ENCODE assay signal across 1 cellular context in the genomic region with DNA sequence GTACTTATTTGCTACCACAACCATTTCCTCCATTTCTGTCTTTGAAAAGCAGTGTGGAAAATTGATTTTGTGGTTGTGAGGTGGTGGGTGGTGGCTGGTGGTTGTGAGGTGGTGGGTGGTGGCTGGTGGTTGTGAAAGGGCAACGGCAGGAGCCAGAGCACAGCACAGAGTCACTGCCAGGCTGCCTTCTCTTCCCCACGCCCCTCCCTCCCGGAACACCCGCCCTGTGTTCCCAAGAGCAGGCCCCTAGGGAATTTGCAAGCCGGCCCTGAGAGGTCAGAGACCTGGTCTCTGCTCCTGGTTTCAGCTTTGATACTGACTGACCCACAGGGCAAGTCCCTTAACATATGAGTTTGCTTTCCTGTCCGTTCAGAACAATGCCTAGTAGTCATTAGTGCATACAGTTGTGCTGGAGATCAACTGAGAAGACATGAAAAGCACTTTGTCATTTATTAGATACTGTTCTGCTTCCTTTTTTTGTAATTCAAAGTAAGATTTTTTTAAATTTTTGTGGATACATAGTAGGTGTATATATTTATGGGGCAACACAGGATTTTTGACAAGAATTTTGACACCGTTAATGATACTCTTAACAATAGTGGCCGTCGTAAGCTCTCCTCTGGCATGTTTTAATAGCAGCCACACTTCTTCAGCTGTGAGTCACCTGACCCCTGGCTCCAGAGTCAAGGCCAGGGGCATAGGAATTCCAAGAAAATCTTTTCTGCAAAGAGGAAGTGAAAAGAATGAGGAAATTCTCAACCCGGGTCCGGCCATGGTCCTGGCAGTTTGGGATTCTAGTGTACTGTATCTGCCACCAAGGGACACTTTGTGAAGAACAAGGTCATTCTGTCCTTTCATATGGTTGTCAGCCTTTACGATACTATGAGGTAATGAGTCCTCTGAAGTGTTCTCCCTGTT.
TF ChIP-seq lines count a peak whose summit lies in the region.

No MANE protein-coding gene starts in this region.

TF ChIP-seq in HepG2, 621 proteins besides CTCF, POLR2A, EP300 and RAD21 (continued from another document and continues in another):
- TF ChIP-seq, protein P1, sequence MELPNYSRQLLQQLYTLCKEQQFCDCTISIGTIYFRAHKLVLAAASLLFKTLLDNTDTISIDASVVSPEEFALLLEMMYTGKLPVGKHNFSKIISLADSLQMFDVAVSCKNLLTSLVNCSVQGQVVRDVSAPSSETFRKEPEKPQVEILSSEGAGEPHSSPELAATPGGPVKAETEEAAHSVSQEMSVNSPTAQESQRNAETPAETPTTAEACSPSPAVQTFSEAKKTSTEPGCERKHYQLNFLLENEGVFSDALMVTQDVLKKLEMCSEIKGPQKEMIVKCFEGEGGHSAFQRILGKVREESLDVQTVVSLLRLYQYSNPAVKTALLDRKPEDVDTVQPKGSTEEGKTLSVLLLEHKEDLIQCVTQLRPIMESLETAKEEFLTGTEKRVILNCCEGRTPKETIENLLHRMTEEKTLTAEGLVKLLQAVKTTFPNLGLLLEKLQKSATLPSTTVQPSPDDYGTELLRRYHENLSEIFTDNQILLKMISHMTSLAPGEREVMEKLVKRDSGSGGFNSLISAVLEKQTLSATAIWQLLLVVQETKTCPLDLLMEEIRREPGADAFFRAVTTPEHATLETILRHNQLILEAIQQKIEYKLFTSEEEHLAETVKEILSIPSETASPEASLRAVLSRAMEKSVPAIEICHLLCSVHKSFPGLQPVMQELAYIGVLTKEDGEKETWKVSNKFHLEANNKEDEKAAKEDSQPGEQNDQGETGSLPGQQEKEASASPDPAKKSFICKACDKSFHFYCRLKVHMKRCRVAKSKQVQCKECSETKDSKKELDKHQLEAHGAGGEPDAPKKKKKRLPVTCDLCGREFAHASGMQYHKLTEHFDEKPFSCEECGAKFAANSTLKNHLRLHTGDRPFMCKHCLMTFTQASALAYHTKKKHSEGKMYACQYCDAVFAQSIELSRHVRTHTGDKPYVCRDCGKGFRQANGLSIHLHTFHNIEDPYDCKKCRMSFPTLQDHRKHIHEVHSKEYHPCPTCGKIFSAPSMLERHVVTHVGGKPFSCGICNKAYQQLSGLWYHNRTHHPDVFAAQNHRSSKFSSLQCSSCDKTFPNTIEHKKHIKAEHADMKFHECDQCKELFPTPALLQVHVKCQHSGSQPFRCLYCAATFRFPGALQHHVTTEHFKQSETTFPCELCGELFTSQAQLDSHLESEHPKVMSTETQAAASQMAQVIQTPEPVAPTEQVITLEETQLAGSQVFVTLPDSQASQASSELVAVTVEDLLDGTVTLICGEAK (IDR thresholded peaks at IDR 0.05) = no peak
- TF ChIP-seq, protein P1 (CRISPR knock-in tag; IDR thresholded peaks at IDR 0.05) = no peak; the same call in 1 of the 2 replicates
- no peak for TF ChIP-seq PHF8 (CRISPR knock-in tag; IDR thresholded peaks at IDR 0.05)
- TF ChIP-seq ZNF460 (CRISPR knock-in tag; IDR thresholded peaks at IDR 0.05; ENCODE audit: borderline replicate concordance) = no peak; the same call in 1 of the 2 replicates
- TF ChIP-seq, protein P2, sequence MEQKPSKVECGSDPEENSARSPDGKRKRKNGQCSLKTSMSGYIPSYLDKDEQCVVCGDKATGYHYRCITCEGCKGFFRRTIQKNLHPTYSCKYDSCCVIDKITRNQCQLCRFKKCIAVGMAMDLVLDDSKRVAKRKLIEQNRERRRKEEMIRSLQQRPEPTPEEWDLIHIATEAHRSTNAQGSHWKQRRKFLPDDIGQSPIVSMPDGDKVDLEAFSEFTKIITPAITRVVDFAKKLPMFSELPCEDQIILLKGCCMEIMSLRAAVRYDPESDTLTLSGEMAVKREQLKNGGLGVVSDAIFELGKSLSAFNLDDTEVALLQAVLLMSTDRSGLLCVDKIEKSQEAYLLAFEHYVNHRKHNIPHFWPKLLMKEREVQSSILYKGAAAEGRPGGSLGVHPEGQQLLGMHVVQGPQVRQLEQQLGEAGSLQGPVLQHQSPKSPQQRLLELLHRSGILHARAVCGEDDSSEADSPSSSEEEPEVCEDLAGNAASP (CRISPR knock-in tag; IDR thresholded peaks at IDR 0.05; ENCODE audit: borderline replicate concordance) = peak; percentile 75; the same call in 1 of the 2 replicates
- TF ChIP-seq, protein P3, sequence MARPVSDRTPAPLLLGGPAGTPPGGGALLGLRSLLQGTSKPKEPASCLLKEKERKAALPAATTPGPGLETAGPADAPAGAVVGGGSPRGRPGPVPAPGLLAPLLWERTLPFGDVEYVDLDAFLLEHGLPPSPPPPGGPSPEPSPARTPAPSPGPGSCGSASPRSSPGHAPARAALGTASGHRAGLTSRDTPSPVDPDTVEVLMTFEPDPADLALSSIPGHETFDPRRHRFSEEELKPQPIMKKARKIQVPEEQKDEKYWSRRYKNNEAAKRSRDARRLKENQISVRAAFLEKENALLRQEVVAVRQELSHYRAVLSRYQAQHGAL (CRISPR knock-in tag; IDR thresholded peaks at IDR 0.05; ENCODE audit: not compliant biosample characterization) = no peak
- TF ChIP-seq TBL1XR1 (IDR thresholded peaks at IDR 0.05; ENCODE audit: borderline replicate concordance, low read length, partially characterized antibody) = peak; percentile 40
- TF ChIP-seq ZNF567 (CRISPR knock-in tag; IDR thresholded peaks at IDR 0.05; ENCODE audit: borderline replicate concordance) = no peak
- TF ChIP-seq SP4 (CRISPR knock-in tag; IDR thresholded peaks at IDR 0.05) = 0 out of 2 replicates have a peak, but pooled peaks have one; percentile 44
- peak; percentile 85 for TF ChIP-seq ASH2L (IDR thresholded peaks at IDR 0.05; ENCODE audit: insufficient read length, low read depth, low read length)
- TF ChIP-seq ZNF777 (CRISPR knock-in tag; IDR thresholded peaks at IDR 0.05) = no peak
- TF ChIP-seq ZNF792 (CRISPR knock-in tag; IDR thresholded peaks at IDR 0.05) = peak; percentile 50; the same call in 1 of the 2 replicates
- TF ChIP-seq, protein P4, sequence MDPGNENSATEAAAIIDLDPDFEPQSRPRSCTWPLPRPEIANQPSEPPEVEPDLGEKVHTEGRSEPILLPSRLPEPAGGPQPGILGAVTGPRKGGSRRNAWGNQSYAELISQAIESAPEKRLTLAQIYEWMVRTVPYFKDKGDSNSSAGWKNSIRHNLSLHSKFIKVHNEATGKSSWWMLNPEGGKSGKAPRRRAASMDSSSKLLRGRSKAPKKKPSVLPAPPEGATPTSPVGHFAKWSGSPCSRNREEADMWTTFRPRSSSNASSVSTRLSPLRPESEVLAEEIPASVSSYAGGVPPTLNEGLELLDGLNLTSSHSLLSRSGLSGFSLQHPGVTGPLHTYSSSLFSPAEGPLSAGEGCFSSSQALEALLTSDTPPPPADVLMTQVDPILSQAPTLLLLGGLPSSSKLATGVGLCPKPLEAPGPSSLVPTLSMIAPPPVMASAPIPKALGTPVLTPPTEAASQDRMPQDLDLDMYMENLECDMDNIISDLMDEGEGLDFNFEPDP (CRISPR knock-in tag; conservative IDR thresholded peaks at IDR 0.05) = no peak
- TF ChIP-seq MAFF (IDR thresholded peaks at IDR 0.05; ENCODE audit: low read depth, low read length) = peak; percentile 37
- TF ChIP-seq ZFAT (CRISPR knock-in tag; conservative IDR thresholded peaks at IDR 0.05) = no peak
- TF ChIP-seq ZMYM4 (CRISPR knock-in tag; IDR thresholded peaks at IDR 0.05) = peak; percentile 85
- TF ChIP-seq ZNF782 (CRISPR knock-in tag; IDR thresholded peaks at IDR 0.05; ENCODE audit: borderline replicate concordance) = peak; percentile 35; the same call in 1 of the 2 replicates
- peak; percentile 28; the same call in 1 of the 2 replicates for TF ChIP-seq CEBPB (IDR thresholded peaks at IDR 0.05; ENCODE audit: borderline replicate concordance, low read depth, low read length)
- no peak for TF ChIP-seq ZNF703 (CRISPR knock-in tag; IDR thresholded peaks at IDR 0.05; ENCODE audit: borderline replicate concordance)
- no peak for TF ChIP-seq ZNF558 (CRISPR knock-in tag; IDR thresholded peaks at IDR 0.05; ENCODE audit: borderline replicate concordance)
- no peak for TF ChIP-seq SIN3B (IDR thresholded peaks at IDR 0.05; ENCODE audit: low read length)
- TF ChIP-seq KDM5B (CRISPR knock-in tag; IDR thresholded peaks at IDR 0.05; ENCODE audit: borderline replicate concordance) = peak; percentile 77; the same call in 1 of the 2 replicates
- TF ChIP-seq ARNT2 (CRISPR knock-in tag; IDR thresholded peaks at IDR 0.05; ENCODE audit: low read depth) = peak; percentile 86
- TF ChIP-seq, protein P5, sequence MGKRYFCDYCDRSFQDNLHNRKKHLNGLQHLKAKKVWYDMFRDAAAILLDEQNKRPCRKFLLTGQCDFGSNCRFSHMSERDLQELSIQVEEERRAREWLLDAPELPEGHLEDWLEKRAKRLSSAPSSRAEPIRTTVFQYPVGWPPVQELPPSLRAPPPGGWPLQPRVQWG (CRISPR knock-in tag; IDR thresholded peaks at IDR 0.05; ENCODE audit: borderline replicate concordance, low read depth) = no peak
- TF ChIP-seq SAP130 (CRISPR knock-in tag; IDR thresholded peaks at IDR 0.05; ENCODE audit: low read depth) = peak; percentile 70; the same call in 1 of the 2 replicates
- TF ChIP-seq ZNF7 (CRISPR knock-in tag; IDR thresholded peaks at IDR 0.05) = no peak
- peak; percentile 70 for TF ChIP-seq PPARG (CRISPR knock-in tag; conservative IDR thresholded peaks at IDR 0.05)
- TF ChIP-seq SRSF9 (IDR thresholded peaks at IDR 0.05; ENCODE audit: borderline replicate concordance, insufficient read depth, low read depth, low read length, poor library complexity, severe bottlenecking) = no peak
- TF ChIP-seq ZNF570 (CRISPR knock-in tag; IDR thresholded peaks at IDR 0.05; ENCODE audit: borderline replicate concordance) = no peak
- peak; percentile 29 for TF ChIP-seq YY1 (IDR thresholded peaks at IDR 0.05; ENCODE audit: insufficient read depth, insufficient replicate concordance, low read depth, low read length)
- no peak for TF ChIP-seq ZNF737 (CRISPR knock-in tag; IDR thresholded peaks at IDR 0.05; ENCODE audit: borderline replicate concordance)
- no peak for TF ChIP-seq ZNF274 (CRISPR knock-in tag; IDR thresholded peaks at IDR 0.05)
- TF ChIP-seq, protein P6, sequence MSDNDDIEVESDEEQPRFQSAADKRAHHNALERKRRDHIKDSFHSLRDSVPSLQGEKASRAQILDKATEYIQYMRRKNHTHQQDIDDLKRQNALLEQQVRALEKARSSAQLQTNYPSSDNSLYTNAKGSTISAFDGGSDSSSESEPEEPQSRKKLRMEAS (IDR thresholded peaks at IDR 0.05) = peak; percentile 50; the same call in 1 of the 2 replicates
- peak; percentile 58; the same call in 1 of the 2 replicates for TF ChIP-seq FOXA3 (CRISPR knock-in tag; IDR thresholded peaks at IDR 0.05)
- TF ChIP-seq, protein P7, sequence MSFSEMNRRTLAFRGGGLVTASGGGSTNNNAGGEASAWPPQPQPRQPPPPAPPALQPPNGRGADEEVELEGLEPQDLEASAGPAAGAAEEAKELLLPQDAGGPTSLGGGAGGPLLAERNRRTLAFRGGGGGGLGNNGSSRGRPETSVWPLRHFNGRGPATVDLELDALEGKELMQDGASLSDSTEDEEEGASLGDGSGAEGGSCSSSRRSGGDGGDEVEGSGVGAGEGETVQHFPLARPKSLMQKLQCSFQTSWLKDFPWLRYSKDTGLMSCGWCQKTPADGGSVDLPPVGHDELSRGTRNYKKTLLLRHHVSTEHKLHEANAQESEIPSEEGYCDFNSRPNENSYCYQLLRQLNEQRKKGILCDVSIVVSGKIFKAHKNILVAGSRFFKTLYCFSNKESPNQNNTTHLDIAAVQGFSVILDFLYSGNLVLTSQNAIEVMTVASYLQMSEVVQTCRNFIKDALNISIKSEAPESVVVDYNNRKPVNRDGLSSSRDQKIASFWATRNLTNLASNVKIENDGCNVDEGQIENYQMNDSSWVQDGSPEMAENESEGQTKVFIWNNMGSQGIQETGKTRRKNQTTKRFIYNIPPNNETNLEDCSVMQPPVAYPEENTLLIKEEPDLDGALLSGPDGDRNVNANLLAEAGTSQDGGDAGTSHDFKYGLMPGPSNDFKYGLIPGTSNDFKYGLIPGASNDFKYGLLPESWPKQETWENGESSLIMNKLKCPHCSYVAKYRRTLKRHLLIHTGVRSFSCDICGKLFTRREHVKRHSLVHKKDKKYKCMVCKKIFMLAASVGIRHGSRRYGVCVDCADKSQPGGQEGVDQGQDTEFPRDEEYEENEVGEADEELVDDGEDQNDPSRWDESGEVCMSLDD (CRISPR knock-in tag; IDR thresholded peaks at IDR 0.05; ENCODE audit: borderline replicate concordance) = no peak
- peak; percentile 19; the same call in 1 of the 2 replicates for TF ChIP-seq SMAD3 (CRISPR knock-in tag; IDR thresholded peaks at IDR 0.05)
- no peak for TF ChIP-seq ZNF235 (CRISPR knock-in tag; IDR thresholded peaks at IDR 0.05; ENCODE audit: borderline replicate concordance)
- TF ChIP-seq ZNF772 (CRISPR knock-in tag; IDR thresholded peaks at IDR 0.05) = peak; percentile 69
